ENCODE assay signal across 11 cellular contexts in genomic region chr22:49824185-49824925, GRCh38. TPM values are rescaled to one million over a fixed set of nuclear protein-coding genes. Genes with fewer than 3 reads are reported as not detected.
DNase-seq lines count a peak whose midpoint lies in the region; ATAC-seq, FAIRE-seq and TF ChIP-seq lines count a peak whose summit lies in the region.
"Had no signal": no experiment of that assay in that cellular context is flagged by ENCODE, and none has a peak within 500 bp of the region (broad histone marks: within the 10 kb centered on the region; RNA-seq: fewer than 3 reads in every experiment).

No MANE protein-coding gene starts in this region.

- no peak overlapping the region for H4K8ac ChIP-seq in H9 (replicated peaks; ENCODE audit: insufficient read length, low read depth, low read length)

- H3K79me1 ChIP-seq in H9 (ENCODE audit: insufficient read depth, low read depth, low read length, poor library complexity, severe bottlenecking), result peaks cover 6% of the 10 kb centered on the region

- H3K56ac ChIP-seq in H9 (ENCODE audit: insufficient read length, low read depth, low read length), result no peak overlapping the region

- H2BK12ac ChIP-seq in H9 (ENCODE audit: insufficient read length, low read depth, low read length), result no peak overlapping the region

- H3K4me1 Mint-ChIP-seq in CD4-positive, CD25-positive, alpha-beta regulatory T cell, result peaks cover 6 to 69% (median 30%) of the 10 kb centered on the region in 4 donors
- H3K4me1 Mint-ChIP-seq in H9 (peaks cover 15 to 20% of the 10 kb centered on the region in 2 experiments), astrocyte (ENCODE audit: low read depth, unreplicated experiment) (peaks cover 30% of the 10 kb centered on the region), nephron progenitor cell (peaks cover 37% of the 10 kb centered on the region)

- peak overlapping the region in 2 of 3 donors; percentile 52 to 93 for H3K27ac Mint-ChIP-seq in CD4-positive, CD25-positive, alpha-beta regulatory T cell
- H3K27ac Mint-ChIP-seq in H9 (peak overlapping the region in 2 of 3 experiments; percentile 65 to 75; a peak in 2 of 7 replicates), astrocyte (ENCODE audit: unreplicated experiment) (peak overlapping the region; percentile 98), nephron progenitor cell (no peak overlapping the region)

- no peak overlapping the region for H3K4ac ChIP-seq in H9 (ENCODE audit: low read depth, low read length)

- no peaks in the 10 kb centered on the region for H3K9me3 ChIP-seq in CD4-positive, CD25-positive, alpha-beta regulatory T cell (ENCODE audit: control insufficient read depth in 2 of 2, low read length in 2 of 2)
- H3K9me3 ChIP-seq in H9 (ENCODE audit: control insufficient read depth, low read depth, low read length) (no peaks in the 10 kb centered on the region), astrocyte (ENCODE audit: insufficient read depth, low read depth, low read length) (no peaks in the 10 kb centered on the region)
- H3K9me3 ChIP-seq: vagina had no signal

- DNase-seq in CD4-positive, CD25-positive, alpha-beta regulatory T cell, result no peak
- DNase-seq in H9, result no peak
- no peak for DNase-seq in astrocyte (ENCODE audit: low read depth)
- no peak for DNase-seq in nephron progenitor cell
- no peak for DNase-seq in middle frontal gyrus (ENCODE audit: extremely low spot score, low spot score)
- DNase-seq in KG1 (lab: John Stamatoyannopoulos, UW), result no peak
- DNase-seq in ecto neural progenitor cell (ENCODE audit: low spot score), result no peak
- DNase-seq in germinal center (ENCODE audit: low spot score), result no peak
- DNase-seq: DMS79 had no signal

- H3K9ac ChIP-seq in H9 (ENCODE audit: extremely low read depth, insufficient read length, low read length) (no peak overlapping the region), astrocyte (ENCODE audit: low read length) (no peak overlapping the region)

- no peak overlapping the region for H3T11ph ChIP-seq in H9 (ENCODE audit: low read length)

- H4K20me1 ChIP-seq in H9 (ENCODE audit: control insufficient read depth, insufficient read depth, insufficient read length) (no peaks in the 10 kb centered on the region), astrocyte (ENCODE audit: insufficient read depth, low read length) (peaks cover 75% of the 10 kb centered on the region)

- H3K4me3 Mint-ChIP-seq in CD4-positive, CD25-positive, alpha-beta regulatory T cell, result peak overlapping the region; percentile 93 to 98 (median 94)
- H3K4me3 Mint-ChIP-seq in H9, result peak overlapping the region; percentile 60 to 82; a peak in 4 of 5 replicates
- peak overlapping the region; percentile 94 for H3K4me3 Mint-ChIP-seq in astrocyte (ENCODE audit: unreplicated experiment)
- H3K4me3 Mint-ChIP-seq in nephron progenitor cell, result peak overlapping the region; percentile 88

- peaks cover 9% of the 10 kb centered on the region for H3K23me2 ChIP-seq in H9 (ENCODE audit: insufficient read length, low read depth, low read length, poor library complexity, severe bottlenecking)

- H3K27ac ChIP-seq in CD4-positive, CD25-positive, alpha-beta regulatory T cell (ENCODE audit: insufficient read depth, low read length, poor library complexity, severe bottlenecking), result no peak overlapping the region
- H3K27ac ChIP-seq in H9 (ENCODE audit: insufficient read length, low read depth, low read length) (no peak overlapping the region), astrocyte (ENCODE audit: low read depth, low read length) (no peak overlapping the region)
- H3K27ac ChIP-seq: vagina had no signal

- H2BK20ac ChIP-seq in H9 (ENCODE audit: low read depth, low read length, poor library complexity, severe bottlenecking), result no peak overlapping the region

- no peaks in the 10 kb centered on the region for H3K9me3 Mint-ChIP-seq in CD4-positive, CD25-positive, alpha-beta regulatory T cell
- H3K9me3 Mint-ChIP-seq in H9 (peaks cover 2 to 10% of the 10 kb centered on the region in 2 experiments; a peak in 4 of 5 replicates), astrocyte (ENCODE audit: unreplicated experiment) (no peaks in the 10 kb centered on the region), nephron progenitor cell (peaks cover 6% of the 10 kb centered on the region)

- no peak overlapping the region for H4K91ac ChIP-seq in H9 (ENCODE audit: insufficient read length, low read depth, low read length)

- no peak for FAIRE-seq in astrocyte (lab: Jason Lieb, UNC)

- no peak overlapping the region for H3K4me2 ChIP-seq in H9 (ENCODE audit: insufficient read depth, insufficient read length, low read length)
- peak overlapping the region; percentile 95 for H3K4me2 ChIP-seq in astrocyte (ENCODE audit: low read length)

- H2BK5ac ChIP-seq in H9 (ENCODE audit: insufficient read length, low read length), result no peak overlapping the region

- no peak overlapping the region for H4K5ac ChIP-seq in H9 (ENCODE audit: insufficient read length, low read depth, low read length)

- no CpG with 5 or more reads among the region's 16 CpGs for WGBS in H9 (ENCODE audit: extremely low coverage, insufficient read length, low lambda C conversion rate)

- no peak overlapping the region for H3K23ac ChIP-seq in H9 (ENCODE audit: insufficient read length, low read depth, low read length)

- no peak overlapping the region for H2BK120ac ChIP-seq in H9 (ENCODE audit: low read depth, low read length, poor library complexity, severe bottlenecking)

- H3K36me3 ChIP-seq in CD4-positive, CD25-positive, alpha-beta regulatory T cell (ENCODE audit: control insufficient read depth, insufficient read depth, low read length), result peaks cover 39% of the 10 kb centered on the region
- H3K36me3 ChIP-seq in astrocyte (ENCODE audit: insufficient read depth, low read length), result peaks cover 16% of the 10 kb centered on the region

- peaks cover 43% of the 10 kb centered on the region; the same call in 1 of the 2 replicates for H3K79me2 ChIP-seq in H9 (ENCODE audit: insufficient read depth, low read length)
- peaks cover 78% of the 10 kb centered on the region for H3K79me2 ChIP-seq in astrocyte (ENCODE audit: insufficient read depth, low read length)

- no peak for ATAC-seq in CD4-positive, CD25-positive, alpha-beta regulatory T cell (ENCODE audit: low read depth in 2 of 2)
- ATAC-seq: foreskin keratinocyte had no signal

- H3K36me3 Mint-ChIP-seq in CD4-positive, CD25-positive, alpha-beta regulatory T cell, result peaks cover 27% of the 10 kb centered on the region
- H3K36me3 Mint-ChIP-seq in H9 (ENCODE audit: insufficient read depth in 1 of 3, low read depth in 3 of 3) (peaks cover 43 to 64% (median 62%) of the 10 kb centered on the region in 3 experiments; a peak in 6 of 7 replicates), astrocyte (ENCODE audit: low read depth, unreplicated experiment) (peaks cover 25% of the 10 kb centered on the region), nephron progenitor cell (ENCODE audit: low read depth) (peaks cover 51% of the 10 kb centered on the region)

- peaks cover 4% of the 10 kb centered on the region for H3K27me3 Mint-ChIP-seq in CD4-positive, CD25-positive, alpha-beta regulatory T cell
- H3K27me3 Mint-ChIP-seq in H9 (ENCODE audit: low read depth) (peaks cover 3% of the 10 kb centered on the region), astrocyte (ENCODE audit: low read depth, unreplicated experiment) (no peaks in the 10 kb centered on the region), nephron progenitor cell (ENCODE audit: low read depth, poor library complexity) (peaks cover 1% of the 10 kb centered on the region)

- no peak for TF ChIP-seq CTCF in H9 (conservative IDR thresholded peaks at IDR 0.05)
- TF ChIP-seq CTCF in astrocyte (IDR thresholded peaks at IDR 0.05; ENCODE audit: insufficient read depth, low read depth, low read length), result no peak
- no peak for TF ChIP-seq CTCF in nephron progenitor cell (IDR thresholded peaks at IDR 0.05)

- H2BK15ac ChIP-seq in H9 (ENCODE audit: low read depth, low read length), result no peak overlapping the region

- H3K4me3 ChIP-seq in CD4-positive, CD25-positive, alpha-beta regulatory T cell (ENCODE audit: low read depth, low read length), result no peak overlapping the region
- H3K4me3 ChIP-seq in astrocyte (ENCODE audit: insufficient read depth, low read depth, low read length), result no peak overlapping the region

- H2AFZ ChIP-seq in H9 (ENCODE audit: low read length) (no peak overlapping the region), astrocyte (ENCODE audit: low read depth, low read length) (no peak overlapping the region)

- no peak overlapping the region for H2AK5ac ChIP-seq in H9 (ENCODE audit: insufficient read length, low read length)

- H3K4me1 ChIP-seq in CD4-positive, CD25-positive, alpha-beta regulatory T cell (ENCODE audit: control insufficient read depth, insufficient read depth, low read length, poor library complexity, severe bottlenecking), result peaks cover 55% of the 10 kb centered on the region
- H3K4me1 ChIP-seq in H9 (ENCODE audit: insufficient read depth, low read length) (no peaks in the 10 kb centered on the region), astrocyte (ENCODE audit: insufficient read depth, low read length) (peaks cover 15% of the 10 kb centered on the region)

- H3K18ac ChIP-seq in H9 (ENCODE audit: insufficient read length, low read depth, low read length), result no peak overlapping the region

- no peaks in the 10 kb centered on the region for H3K27me3 ChIP-seq in CD4-positive, CD25-positive, alpha-beta regulatory T cell (ENCODE audit: control insufficient read depth, insufficient read depth, low read length)
- H3K27me3 ChIP-seq in H9 (ENCODE audit: insufficient read depth, low read length) (no peaks in the 10 kb centered on the region), astrocyte (ENCODE audit: insufficient read depth, low read length) (no peaks in the 10 kb centered on the region)
- H3K27me3 ChIP-seq: foreskin keratinocyte, vagina had no signal

- no peak overlapping the region; the same call in 1 of the 2 replicates for H3K14ac ChIP-seq in H9 (ENCODE audit: insufficient read depth, low read length)

RNA-seq across cellular contexts. Expression of gene BRD1, which starts 3.3 kb away (rescaled TPM):
- total RNA-seq in CD4-positive, CD25-positive, alpha-beta regulatory T cell, result 133 TPM
- polyA plus RNA-seq in CD4-positive, CD25-positive, alpha-beta regulatory T cell, result 1 to 10 TPM; 2.0 to 2.4 (median 2.2) TPM
- 51.3 and 53.3 TPM in 2 replicates for total RNA-seq in H9 (2021)
- total RNA-seq in astrocyte, result 30.0 and 32.4 TPM in 2 replicates

RNA-seq across cellular contexts. Expression of gene ZBED4, which starts 29.3 kb away (rescaled TPM):
- total RNA-seq in CD4-positive, CD25-positive, alpha-beta regulatory T cell, result 17.1 TPM
- polyA plus RNA-seq in CD4-positive, CD25-positive, alpha-beta regulatory T cell, result 1 to 10 TPM; 6.1 to 7.4 (median 6.9) TPM
- total RNA-seq in H9 (2021) (22.7 and 23.0 TPM in 2 replicates), astrocyte (21.0 and 22.7 TPM in 2 replicates)
